21 cellular contexts compared by ENCODE assay signal in genomic region chr5:154607746-154608145, GRCh38.
A peak's percentile ranks its signal among the peaks of the same experiment; 100 is the strongest.
DNase-seq lines count a peak whose midpoint lies in the region; ATAC-seq lines count a peak whose summit lies in the region.
"Had no signal": no experiment of that assay in that cellular context is flagged by ENCODE, and none has a peak within 500 bp of the region (broad histone marks: within the 10 kb centered on the region; RNA-seq: fewer than 3 reads in every experiment).

No MANE protein-coding gene starts in this region.

- no peak overlapping the region for H2BK12ac ChIP-seq in neuronal stem cell (ENCODE audit: low read length)

- peaks cover 4% of the 10 kb centered on the region for H3K4me1 Mint-ChIP-seq in activated T-helper 2 cell treated with anti-CD3 and anti-CD28 coated beads, Interferon-gamma antibody, Interleukin-2, Interleukin-4, amounts not matched to agents 10 μg/mL and 5 μg/mL and 100 μg/mL, durations not matched to agents 14 hours and 24 hours and 36 hours (ENCODE audit: low read depth)

- H3K23ac ChIP-seq in neuronal stem cell (ENCODE audit: low read depth, low read length, poor library complexity) = no peak overlapping the region

- peaks cover 50% of the 10 kb centered on the region for H3K27me3 ChIP-seq in HUES6 (ENCODE audit: control insufficient read depth, insufficient read depth, low read length)
- peaks cover 11 to 93% (median 40%) of the 10 kb centered on the region in 3 experiments for H3K27me3 ChIP-seq in neuronal stem cell (ENCODE audit: control insufficient read depth in 3 of 3, insufficient read depth in 3 of 3, low read depth in 1 of 3, low read length in 3 of 3)
- H3K27me3 ChIP-seq: BE2C had no signal

- no peak overlapping the region for H3K14ac ChIP-seq in neuronal stem cell (ENCODE audit: low read length)

- peak overlapping the region; percentile 91 for H3K18ac ChIP-seq in neuronal stem cell (ENCODE audit: low read length)

- peaks cover 57% of the 10 kb centered on the region for H3K4me1 ChIP-seq in HUES6 (ENCODE audit: control insufficient read depth, insufficient read depth, low read length)
- peaks cover 5 to 16% of the 10 kb centered on the region in 2 donors for H3K4me1 ChIP-seq in neuronal stem cell (ENCODE audit: control insufficient read depth in 2 of 2, insufficient read depth in 1 of 2, low read depth in 1 of 2, low read length in 2 of 2)

- H3K9me3 ChIP-seq in HUES6 (ENCODE audit: control insufficient read depth, insufficient read depth, low read depth, low read length) = no peaks in the 10 kb centered on the region
- H3K9me3 ChIP-seq in neuronal stem cell (replicated peaks in 1 of 2; ENCODE audit: control insufficient read depth in 2 of 2, insufficient read depth in 1 of 2, low read depth in 1 of 2, low read length in 2 of 2) = no peaks in the 10 kb centered on the region
- H3K9me3 ChIP-seq: BE2C had no signal

- no peak overlapping the region for H3K27ac Mint-ChIP-seq in activated T-helper 2 cell treated with anti-CD3 and anti-CD28 coated beads, Interferon-gamma antibody, Interleukin-2, Interleukin-4, amounts not matched to agents 10 μg/mL and 5 μg/mL and 100 μg/mL, durations not matched to agents 14 hours and 24 hours and 36 hours
- H3K27ac Mint-ChIP-seq: CD4-positive, CD25-positive, alpha-beta regulatory T cell; CD8-positive, alpha-beta memory T cell; H9 had no signal

- H3K4me3 Mint-ChIP-seq in activated T-helper 2 cell treated with anti-CD3 and anti-CD28 coated beads, Interferon-gamma antibody, Interleukin-2, Interleukin-4, amounts not matched to agents 10 μg/mL and 5 μg/mL and 100 μg/mL, durations not matched to agents 14 hours and 24 hours and 36 hours (ENCODE audit: low read depth) = no peak overlapping the region
- H3K4me3 Mint-ChIP-seq: CD4-positive, CD25-positive, alpha-beta regulatory T cell; CD8-positive, alpha-beta memory T cell had no signal

- H3K4me3 ChIP-seq in HUES6 (ENCODE audit: low read depth, low read length) (no peak overlapping the region; the same call in 1 of the 2 replicates), neuronal stem cell (ENCODE audit: low read length in 2 of 2) (no peak overlapping the region)
- H3K4me3 ChIP-seq: GM12878, K562 had no signal

- H3K36me3 Mint-ChIP-seq in activated T-helper 2 cell treated with anti-CD3 and anti-CD28 coated beads, Interferon-gamma antibody, Interleukin-2, Interleukin-4, amounts not matched to agents 10 μg/mL and 5 μg/mL and 100 μg/mL, durations not matched to agents 14 hours and 24 hours and 36 hours (ENCODE audit: low read depth) = no peaks in the 10 kb centered on the region
- H3K36me3 Mint-ChIP-seq: CD4-positive, CD25-positive, alpha-beta regulatory T cell; CD8-positive, alpha-beta memory T cell had no signal

- H2BK5ac ChIP-seq in neuronal stem cell (ENCODE audit: low read length) = no peak overlapping the region

- no peak overlapping the region for H3K4me2 ChIP-seq in neuronal stem cell (ENCODE audit: insufficient read depth, low read length, poor library complexity, severe bottlenecking)

- no peak overlapping the region for H2AK5ac ChIP-seq in neuronal stem cell (ENCODE audit: low read depth, low read length)

- H3K79me1 ChIP-seq in neuronal stem cell (ENCODE audit: low read depth, low read length) = no peaks in the 10 kb centered on the region

- peak overlapping the region; percentile 46 for H3K9ac ChIP-seq in HUES6 (ENCODE audit: low read length)
- no peak overlapping the region for H3K9ac ChIP-seq in neuronal stem cell (ENCODE audit: low read depth, low read length, poor library complexity)

- no peaks in the 10 kb centered on the region for H3K9me3 Mint-ChIP-seq in activated T-helper 2 cell treated with anti-CD3 and anti-CD28 coated beads, Interferon-gamma antibody, Interleukin-2, Interleukin-4, amounts not matched to agents 10 μg/mL and 5 μg/mL and 100 μg/mL, durations not matched to agents 14 hours and 24 hours and 36 hours
- H3K9me3 Mint-ChIP-seq: H9 had no signal

- no peaks in the 10 kb centered on the region for H3K36me3 ChIP-seq in HUES6 (ENCODE audit: control insufficient read depth, insufficient read depth, low read length)
- H3K36me3 ChIP-seq in neuronal stem cell (replicated peaks in 1 of 2; ENCODE audit: control insufficient read depth in 2 of 2, insufficient read depth in 2 of 2, low read length in 2 of 2) = no peaks in the 10 kb centered on the region
- H3K36me3 ChIP-seq: BE2C had no signal

- H3K27me3 Mint-ChIP-seq in activated T-helper 2 cell treated with anti-CD3 and anti-CD28 coated beads, Interferon-gamma antibody, Interleukin-2, Interleukin-4, amounts not matched to agents 10 μg/mL and 5 μg/mL and 100 μg/mL, durations not matched to agents 14 hours and 24 hours and 36 hours (ENCODE audit: low read depth) = peaks cover 64% of the 10 kb centered on the region

- ATAC-seq in GM19452 (IDR thresholded peaks at IDR 0.05; ENCODE audit: unreplicated experiment) = no peak
- ATAC-seq: GM12878, K562 had no signal

- no peak overlapping the region for H2AFZ ChIP-seq in neuronal stem cell (ENCODE audit: low read length)

- DNase-seq in ELF-1 (ENCODE audit: low read depth, low spot score) = peak; percentile 28
- DNase-seq in islet precursor cell = peak; percentile 78
- DNase-seq in neuronal stem cell (ENCODE audit: low spot score) = no peak
- no peak for DNase-seq in activated T-helper 2 cell treated with anti-CD3 and anti-CD28 coated beads, Interferon-gamma antibody, Interleukin-2, Interleukin-4, amounts not matched to agents 10 μg/mL and 5 μg/mL and 100 μg/mL, durations not matched to agents 14 hours and 24 hours and 36 hours (ENCODE audit: low spot score)
- DNase-seq in NCI-H510A treated with DMSO at 0.1 percent for 48 hours (lab: John Stamatoyannopoulos, UW) = no peak
- DNase-seq in DMS79 treated with DMSO at 0.1 percent for 48 hours (lab: John Stamatoyannopoulos, UW) = no peak
- DNase-seq: C1 segment of cervical spinal cord; CD4-positive, CD25-positive, alpha-beta regulatory T cell; CD8-positive, alpha-beta memory T cell; COR-L47; DMS 273 treated with DMSO at 0.1 percent for 48 hours; DMS53; GOT3; IMR-90 had no signal

- no peak overlapping the region; the same call in 1 of the 2 replicates for H3K27ac ChIP-seq in HUES6 (ENCODE audit: low read depth, low read length)
- H3K27ac ChIP-seq in neuronal stem cell (replicated peaks; ENCODE audit: low read length) = no peak overlapping the region
- H3K27ac ChIP-seq: HL-60 had no signal

- intact Hi-C loops in activated T-helper 2 cell treated with anti-CD3 and anti-CD28 coated beads, Interferon-gamma antibody, Interleukin-2, Interleukin-4, amounts not matched to agents 10 μg/mL and 5 μg/mL and 100 μg/mL, durations not matched to agents 14 hours and 24 hours and 36 hours (cut with micrococcal nuclease) = loop anchor here (10.0 kb wide), 1 partner anchor 83 kb away; no protein-coding TSS in a partner anchor

- no peak overlapping the region for H4K8ac ChIP-seq in neuronal stem cell (ENCODE audit: low read depth, low read length)

- no peak overlapping the region for H2BK15ac ChIP-seq in neuronal stem cell (ENCODE audit: low read length)

- no CpG with 5 or more reads among the region's 4 CpGs for WGBS in neuronal stem cell (ENCODE audit: extremely low coverage in 2 of 2, insufficient read length in 2 of 2, insufficient replicate concordance in 1 of 2), 2 donors

- H3K4ac ChIP-seq in neuronal stem cell (ENCODE audit: low read length) = no peak overlapping the region

- H4K91ac ChIP-seq in neuronal stem cell (ENCODE audit: low read depth, low read length, poor library complexity) = no peak overlapping the region

- H2BK120ac ChIP-seq in neuronal stem cell (ENCODE audit: low read depth, low read length) = no peak overlapping the region

Comparison
In these comparisons a context has a peak if more than half of its experiments do, and no peak if none do; other contexts are left out.
1. DNase-seq: peak in ELF-1 (single experiment) and islet precursor cell (single experiment); none in neuronal stem cell (single experiment), activated T-helper 2 cell treated with anti-CD3 and anti-CD28 coated beads, Interferon-gamma antibody, Interleukin-2, Interleukin-4, amounts not matched to agents 10 μg/mL and 5 μg/mL and 100 μg/mL, durations not matched to agents 14 hours and 24 hours and 36 hours (single experiment), NCI-H510A treated with DMSO at 0.1 percent for 48 hours (single experiment) and DMS79 treated with DMSO at 0.1 percent for 48 hours (single experiment).